ENCODE assay signal across 22 cellular contexts in genomic region chr7:69786707-69787395, GRCh38.
"Had no signal": no experiment of that assay in that cellular context is flagged by ENCODE, and none has a peak within 500 bp of the region (broad histone marks: within the 10 kb centered on the region; RNA-seq: fewer than 3 reads in every experiment).

No MANE protein-coding gene starts in this region.

- H3K4me3 ChIP-seq: coronary artery, esophagus squamous epithelium, neural progenitor cell, right lobe of liver, suprapubic skin, transverse colon, upper lobe of right lung, uterus had no signal

- DNase-seq: dermis blood vessel endothelial cell; effector memory CD8-positive, alpha-beta T cell; erythroblast; esophagus squamous epithelium; head of caudate nucleus; kidney; mesenchymal stem cell; naive thymus-derived CD4-positive, alpha-beta T cell; right lobe of liver; small intestine; stimulated activated CD4-positive, alpha-beta T cell treated with anti-CD3 and anti-CD28 coated beads, Interleukin-15, amount 100 ng/mL, for 24 hours; stimulated activated CD4-positive, alpha-beta T cell treated with anti-CD3 and anti-CD28 coated beads, Interleukin-2, amount 100 ng/mL, for 48 hours; stimulated activated naive CD4-positive, alpha-beta T cell; stimulated activated naive CD8-positive, alpha-beta T cell treated with anti-CD3 and anti-CD28 coated beads, Interleukin-15, amount 100 ng/mL, for 72 hours; transverse colon; upper lobe of right lung; uterus had no signal

- ATAC-seq: effector memory CD8-positive, alpha-beta T cell; left lobe of liver; naive thymus-derived CD4-positive, alpha-beta T cell; right lobe of liver; stimulated activated naive CD8-positive, alpha-beta T cell treated with anti-CD3 and anti-CD28 coated beads, Interleukin-15, amount 100 ng/mL, for 72 hours; upper lobe of right lung had no signal

- H3K27me3 ChIP-seq: esophagus squamous epithelium, neural progenitor cell, right lobe of liver, suprapubic skin, transverse colon, upper lobe of right lung, uterus had no signal

- H3K36me3 ChIP-seq: esophagus squamous epithelium, neural progenitor cell, right lobe of liver, suprapubic skin, transverse colon, upper lobe of right lung, uterus had no signal

- H3K9me3 ChIP-seq: esophagus squamous epithelium, right lobe of liver, suprapubic skin, transverse colon, upper lobe of right lung, uterus had no signal

- H3K4me1 ChIP-seq: parathyroid adenoma, right lobe of liver had no signal

- H3K27ac ChIP-seq: coronary artery, esophagus squamous epithelium, neural progenitor cell, parathyroid adenoma, right lobe of liver, suprapubic skin, transverse colon, upper lobe of right lung, uterus had no signal
